ENCODE assay signal across 34 cellular contexts in genomic region chr16:17970366-17970765, GRCh38.
"Had no signal": no experiment of that assay in that cellular context is flagged by ENCODE, and none has a peak within 500 bp of the region (broad histone marks: within the 10 kb centered on the region; RNA-seq: fewer than 3 reads in every experiment).

No MANE protein-coding gene starts in this region.

- H3K4me1 ChIP-seq: adrenal gland, body of pancreas, breast epithelium had no signal

- DNase-seq: activated B cell treated with CpG ODN at 0.5 μM for 24 hours; activated CD4-positive, alpha-beta memory T cell treated with anti-CD3 and anti-CD28 coated beads for 36 hours; activated CD4-positive, alpha-beta T cell treated with anti-CD3 and anti-CD28 coated beads for 4 hours; activated CD4-positive, alpha-beta T cell treated with anti-CD3 and anti-CD28 coated beads, Interleukin-2, amount 10 ng/mL, durations not matched to agents 24 days and 14 days; activated CD4-positive, alpha-beta T cell treated with anti-CD3 and anti-CD28 coated beads, Interleukin-2, amount 50 U/mL, for 1 hour; activated CD4-positive, alpha-beta T cell treated with anti-CD3 and anti-CD28 coated beads, Interleukin-2, amount 50 U/mL, for 4 hours; activated CD4-positive, CD25-positive, alpha-beta regulatory T cell treated with anti-CD3 and anti-CD28 coated beads, Interleukin-2, amount 50 U/mL, for 72 hours; activated CD8-positive, alpha-beta memory T cell treated with anti-CD3 and anti-CD28 coated beads, Interleukin-2, amount 50 U/mL, for 4 hours; activated effector memory CD4-positive, alpha-beta T cell treated with anti-CD3 and anti-CD28 coated beads, Interleukin-2, amount 50 U/mL, for 16 hours; activated gamma-delta T cell treated with Interleukin-2 at 50 U/mL for 16 hours; activated naive CD4-positive, alpha-beta T cell; activated naive CD4-positive, alpha-beta T cell treated with anti-CD3 and anti-CD28 coated beads for 36 hours; activated naive CD4-positive, alpha-beta T cell treated with anti-CD3 and anti-CD28 coated beads, Interleukin-2, amount 50 U/mL, for 16 hours; activated naive CD8-positive, alpha-beta T cell treated with anti-CD3 and anti-CD28 coated beads for 36 hours; activated T-cell treated with anti-CD3 and anti-CD28 coated beads for 4 hours; activated T-cell treated with anti-CD3 and anti-CD28 coated beads, Interleukin-2, amount 50 U/mL, for 1 hour; activated T-cell treated with anti-CD3 and anti-CD28 coated beads, Interleukin-2, amount 50 U/mL, for 4 hours; activated T-cell treated with anti-CD3 and anti-CD28 coated beads, Interleukin-2, amount 50 U/mL, for 72 hours; adrenal gland; amniotic stem cell; aorta; brain microvascular endothelial cell; central memory CD4-positive, alpha-beta T cell; T-helper 1 cell; T-helper 2 cell; T-helper 9 cell had no signal

- H3K4me1 Mint-ChIP-seq: activated B cell treated with CpG ODN at 0.5 μM for 24 hours; activated CD4-positive, alpha-beta T cell treated with anti-CD3 and anti-CD28 coated beads, Interleukin-2, amount 10 ng/mL, durations not matched to agents 24 days and 14 days; activated naive CD8-positive, alpha-beta T cell treated with anti-CD3 and anti-CD28 coated beads for 36 hours; activated T-helper 17 cell treated with anti-CD3 and anti-CD28 coated beads, Interleukin-2, amount 50 U/mL, for 72 hours had no signal

- H3K27me3 Mint-ChIP-seq: activated CD4-positive, alpha-beta T cell treated with anti-CD3 and anti-CD28 coated beads, Interleukin-2, amount 10 ng/mL, durations not matched to agents 24 days and 14 days had no signal

- H3K4me3 ChIP-seq: adrenal gland, body of pancreas, breast epithelium had no signal

- ATAC-seq: activated naive CD4-positive, alpha-beta T cell treated with anti-CD3 and anti-CD28 coated beads, Interleukin-2, amount 50 U/mL, for 72 hours; activated T-cell treated with anti-CD3 and anti-CD28 coated beads, Interleukin-2, amount 50 U/mL, for 4 hours; activated T-cell treated with anti-CD3 and anti-CD28 coated beads, Interleukin-2, amount 50 U/mL, for 72 hours; activated T-helper 17 cell treated with anti-CD3 and anti-CD28 coated beads, Interleukin-2, amount 50 U/mL, for 72 hours had no signal

- H3K36me3 ChIP-seq: adrenal gland, brain microvascular endothelial cell, breast epithelium had no signal

- H3K9me3 Mint-ChIP-seq: activated B cell treated with CpG ODN at 0.5 μM for 24 hours; activated CD4-positive, alpha-beta memory T cell treated with anti-CD3 and anti-CD28 coated beads for 36 hours; activated CD4-positive, alpha-beta T cell treated with anti-CD3 and anti-CD28 coated beads, Interleukin-2, amount 10 ng/mL, durations not matched to agents 24 days and 14 days; activated T-cell treated with anti-CD3 and anti-CD28 coated beads, Interleukin-2, amount 50 U/mL, for 4 hours; activated T-helper 1 cell treated with anti-CD3 and anti-CD28 coated beads, Interleukin-12 subunit alpha, Interleukin-12 subunit beta, Interleukin-2, Interleukin-4 antibody, amounts not matched to agents 30 ng/mL and 10 ng/mL and 1 ng/mL, durations not matched to agents 14 hours and 24 hours and 36 hours; T-helper 2 cell treated with Interferon-gamma antibody and Interleukin-4, amounts not matched to agents 5 μg/mL and 100 μg/mL, for 36 hours had no signal

- H3K27ac Mint-ChIP-seq: activated B cell treated with CpG ODN at 0.5 μM for 24 hours; activated CD4-positive, alpha-beta memory T cell treated with anti-CD3 and anti-CD28 coated beads for 36 hours; activated CD4-positive, alpha-beta T cell treated with anti-CD3 and anti-CD28 coated beads, Interleukin-2, amount 10 ng/mL, durations not matched to agents 24 days and 14 days; activated naive CD4-positive, alpha-beta T cell treated with anti-CD3 and anti-CD28 coated beads for 36 hours; activated naive CD4-positive, alpha-beta T cell treated with anti-CD3 and anti-CD28 coated beads, Interleukin-2, amount 50 U/mL, for 72 hours; activated naive CD8-positive, alpha-beta T cell treated with anti-CD3 and anti-CD28 coated beads for 36 hours; activated T-cell treated with anti-CD3 and anti-CD28 coated beads, Interleukin-2, amount 50 U/mL, for 72 hours; activated T-helper 1 cell treated with anti-CD3 and anti-CD28 coated beads, Interleukin-12 subunit alpha, Interleukin-12 subunit beta, Interleukin-2, Interleukin-4 antibody, amounts not matched to agents 30 ng/mL and 10 ng/mL and 1 ng/mL, durations not matched to agents 14 hours and 24 hours and 36 hours; activated T-helper 17 cell treated with anti-CD3 and anti-CD28 coated beads, Interleukin-2, amount 50 U/mL, for 72 hours; T-helper 1 cell treated with Interleukin-12 subunit alpha and Interleukin-12 subunit beta and Interleukin-4 antibody, amounts not matched to agents 30 μg/mL and 1 μg/mL, for 36 hours; T-helper 2 cell treated with Interferon-gamma antibody and Interleukin-4, amounts not matched to agents 5 μg/mL and 100 μg/mL, for 36 hours had no signal

- H3K4me3 Mint-ChIP-seq: activated B cell treated with CpG ODN at 0.5 μM for 24 hours; activated CD4-positive, alpha-beta memory T cell treated with anti-CD3 and anti-CD28 coated beads for 36 hours; activated CD4-positive, alpha-beta T cell treated with anti-CD3 and anti-CD28 coated beads, Interleukin-2, amount 10 ng/mL, durations not matched to agents 24 days and 14 days; activated naive CD4-positive, alpha-beta T cell treated with anti-CD3 and anti-CD28 coated beads for 36 hours; activated naive CD8-positive, alpha-beta T cell treated with anti-CD3 and anti-CD28 coated beads for 36 hours; activated T-cell treated with anti-CD3 and anti-CD28 coated beads, Interleukin-2, amount 50 U/mL, for 4 hours; activated T-cell treated with anti-CD3 and anti-CD28 coated beads, Interleukin-2, amount 50 U/mL, for 72 hours; activated T-helper 1 cell treated with anti-CD3 and anti-CD28 coated beads, Interleukin-12 subunit alpha, Interleukin-12 subunit beta, Interleukin-2, Interleukin-4 antibody, amounts not matched to agents 30 ng/mL and 10 ng/mL and 1 ng/mL, durations not matched to agents 14 hours and 24 hours and 36 hours; activated T-helper 17 cell treated with anti-CD3 and anti-CD28 coated beads, Interleukin-2, amount 50 U/mL, for 72 hours; T-helper 1 cell treated with Interleukin-12 subunit alpha and Interleukin-12 subunit beta and Interleukin-4 antibody, amounts not matched to agents 30 μg/mL and 1 μg/mL, for 36 hours; T-helper 2 cell treated with Interferon-gamma antibody and Interleukin-4, amounts not matched to agents 5 μg/mL and 100 μg/mL, for 36 hours had no signal

- H3K27ac ChIP-seq: body of pancreas, brain microvascular endothelial cell, VCaP had no signal

- H3K36me3 Mint-ChIP-seq: activated CD4-positive, alpha-beta memory T cell treated with anti-CD3 and anti-CD28 coated beads for 36 hours; activated naive CD4-positive, alpha-beta T cell treated with anti-CD3 and anti-CD28 coated beads, Interleukin-2, amount 50 U/mL, for 72 hours; activated naive CD8-positive, alpha-beta T cell treated with anti-CD3 and anti-CD28 coated beads for 36 hours had no signal

- H3K27me3 ChIP-seq: adrenal gland, body of pancreas, brain microvascular endothelial cell, breast epithelium had no signal

- H3K9me3 ChIP-seq: adrenal gland, body of pancreas had no signal
